Comparison of ENCODE assay signal across 21 cellular contexts in the genomic region with DNA sequence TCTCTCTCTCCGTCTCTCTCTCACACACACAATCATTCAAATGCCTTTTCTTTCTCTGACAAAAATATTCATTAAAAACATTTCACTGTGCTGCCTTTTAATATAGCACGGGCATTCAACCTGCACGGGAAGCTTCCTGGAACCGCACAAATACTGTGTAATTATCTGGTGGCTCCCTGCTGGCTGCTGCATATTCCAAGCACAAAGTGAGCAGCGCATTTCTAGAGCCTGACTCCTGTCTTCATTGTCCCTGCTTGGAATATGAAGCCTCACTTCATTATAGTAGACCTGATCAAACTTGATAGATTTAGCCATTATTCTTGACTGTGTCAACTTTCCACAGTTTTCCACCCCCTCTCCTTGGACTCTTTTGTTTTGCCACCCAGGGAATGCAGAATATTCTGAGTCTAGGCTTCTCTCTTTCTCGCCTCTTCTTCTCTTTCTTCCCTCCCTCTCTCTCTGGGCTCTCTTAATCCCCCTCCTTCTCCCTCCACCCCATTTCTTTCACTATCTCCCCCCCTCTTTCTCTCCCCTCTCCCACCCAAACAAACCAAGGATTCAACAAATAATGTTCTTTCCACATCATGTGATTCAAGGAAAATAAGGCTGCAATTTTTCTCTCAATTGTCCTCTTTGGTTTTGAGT.
DNase-seq lines count a peak whose midpoint lies in the region; ATAC-seq and TF ChIP-seq lines count a peak whose summit lies in the region.
"Had no signal": no experiment of that assay in that cellular context is flagged by ENCODE, and none has a peak within 500 bp of the region (broad histone marks: within the 10 kb centered on the region; RNA-seq: fewer than 3 reads in every experiment).

No MANE protein-coding gene starts in this region.

- no peak for ATAC-seq in HG02642 (IDR thresholded peaks at IDR 0.05; ENCODE audit: poor library complexity, unreplicated experiment)
- ATAC-seq in activated CD8-positive, alpha-beta T cell treated with anti-CD3 and anti-CD28 coated beads for 36 hours, result no peak
- ATAC-seq: activated CD8-positive, alpha-beta memory T cell treated with anti-CD3 and anti-CD28 coated beads, Interleukin-2, amount 10 ng/mL, durations not matched to agents 7 days and 5 days; stimulated activated naive B cell treated with anti-CD40 and anti-IgM and Interleukin-4, amounts not matched to agents 10 μg/mL and 1 μg/mL and 100 μg/mL, for 72 hours; T-cell had no signal

- intact Hi-C loops in activated CD8-positive, alpha-beta T cell treated with anti-CD3 and anti-CD28 coated beads for 36 hours (cut with micrococcal nuclease), result no loop called here

- no peak overlapping the region for H3K4me3 Mint-ChIP-seq in activated CD8-positive, alpha-beta T cell treated with anti-CD3 and anti-CD28 coated beads for 36 hours
- H3K4me3 Mint-ChIP-seq: activated CD8-positive, alpha-beta memory T cell treated with anti-CD3 and anti-CD28 coated beads, Interleukin-2, amount 10 ng/mL, durations not matched to agents 7 days and 5 days; activated naive CD8-positive, alpha-beta T cell; activated T-helper 1 cell treated with anti-CD3 and anti-CD28 coated beads, Interleukin-12 subunit alpha, Interleukin-12 subunit beta, Interleukin-2, Interleukin-4 antibody, amounts not matched to agents 30 ng/mL and 10 ng/mL and 1 ng/mL, durations not matched to agents 14 hours and 24 hours and 36 hours; CD14-positive monocyte; stimulated activated naive B cell treated with anti-CD40 and anti-IgM and Interleukin-4, amounts not matched to agents 10 μg/mL and 1 μg/mL and 100 μg/mL, for 72 hours; T-cell had no signal

- H3K27ac Mint-ChIP-seq in activated CD8-positive, alpha-beta T cell treated with anti-CD3 and anti-CD28 coated beads for 36 hours, result no peak overlapping the region
- H3K27ac Mint-ChIP-seq: activated CD8-positive, alpha-beta memory T cell treated with anti-CD3 and anti-CD28 coated beads, Interleukin-2, amount 10 ng/mL, durations not matched to agents 7 days and 5 days; activated naive CD8-positive, alpha-beta T cell; activated T-helper 1 cell treated with anti-CD3 and anti-CD28 coated beads, Interleukin-12 subunit alpha, Interleukin-12 subunit beta, Interleukin-2, Interleukin-4 antibody, amounts not matched to agents 30 ng/mL and 10 ng/mL and 1 ng/mL, durations not matched to agents 14 hours and 24 hours and 36 hours; CD14-positive monocyte; stimulated activated naive B cell treated with anti-CD40 and anti-IgM and Interleukin-4, amounts not matched to agents 10 μg/mL and 1 μg/mL and 100 μg/mL, for 72 hours; T-cell had no signal

- TF ChIP-seq CTCF in activated CD8-positive, alpha-beta T cell treated with anti-CD3 and anti-CD28 coated beads for 36 hours (IDR thresholded peaks at IDR 0.05), result no peak

- H3K36me3 Mint-ChIP-seq in activated CD8-positive, alpha-beta T cell treated with anti-CD3 and anti-CD28 coated beads for 36 hours (ENCODE audit: low read depth), result no peaks in the 10 kb centered on the region
- H3K36me3 Mint-ChIP-seq: activated CD8-positive, alpha-beta memory T cell treated with anti-CD3 and anti-CD28 coated beads, Interleukin-2, amount 10 ng/mL, durations not matched to agents 7 days and 5 days; activated naive CD8-positive, alpha-beta T cell; CD14-positive monocyte; stimulated activated naive B cell treated with anti-CD40 and anti-IgM and Interleukin-4, amounts not matched to agents 10 μg/mL and 1 μg/mL and 100 μg/mL, for 72 hours; T-cell had no signal

- POLR2A ChIA-PET in activated CD8-positive, alpha-beta T cell treated with anti-CD3 and anti-CD28 coated beads for 36 hours (lab: Charles Lee), result no interaction called here

- no peaks in the 10 kb centered on the region for H3K4me1 Mint-ChIP-seq in activated CD8-positive, alpha-beta T cell treated with anti-CD3 and anti-CD28 coated beads for 36 hours (ENCODE audit: low read depth)
- H3K4me1 Mint-ChIP-seq: activated CD8-positive, alpha-beta memory T cell treated with anti-CD3 and anti-CD28 coated beads, Interleukin-2, amount 10 ng/mL, durations not matched to agents 7 days and 5 days; CD14-positive monocyte; stimulated activated naive B cell treated with anti-CD40 and anti-IgM and Interleukin-4, amounts not matched to agents 10 μg/mL and 1 μg/mL and 100 μg/mL, for 72 hours; T-cell had no signal

- CTCF ChIA-PET in activated CD8-positive, alpha-beta T cell treated with anti-CD3 and anti-CD28 coated beads for 36 hours (lab: Charles Lee), result no interaction called here

- DNase-seq in DMS153 treated with DMSO at 0.1 percent for 48 hours (lab: John Stamatoyannopoulos, UW; ENCODE audit: unreplicated experiment), result peak; percentile 50
- DNase-seq in NCI-H146 treated with DMSO at 0.1 percent for 48 hours (lab: John Stamatoyannopoulos, UW; ENCODE audit: unreplicated experiment), result peak; percentile 84
- peak; percentile 82 for DNase-seq in NCI-H748 (lab: John Stamatoyannopoulos, UW; ENCODE audit: unreplicated experiment)
- DNase-seq in left kidney (ENCODE audit: low read depth, low spot score), result peak; percentile 4
- DNase-seq in activated CD8-positive, alpha-beta T cell treated with anti-CD3 and anti-CD28 coated beads for 36 hours, result no peak
- DNase-seq in stimulated activated CD4-positive, alpha-beta T cell treated with anti-CD3 and anti-CD28 coated beads, Interleukin-4, amount 100 ng/mL, for 1 hour, result no peak
- DNase-seq in iPS-NIHi11 (ENCODE audit: low spot score), result no peak
- DNase-seq: activated CD4-positive, alpha-beta T cell treated with anti-CD3 and anti-CD28 coated beads for 48 hours; activated CD8-positive, alpha-beta memory T cell treated with anti-CD3 and anti-CD28 coated beads, Interleukin-2, amount 10 ng/mL, durations not matched to agents 7 days and 5 days; foreskin fibroblast; hippocampal formation; kidney; mammary epithelial cell; NCI-H524; SHP77 treated with DMSO at 0.1 percent for 48 hours; stimulated activated naive B cell treated with anti-CD40 and anti-IgM and Interleukin-4, amounts not matched to agents 10 μg/mL and 1 μg/mL and 100 μg/mL, for 72 hours; T-cell had no signal

- no peaks in the 10 kb centered on the region for H3K27me3 Mint-ChIP-seq in activated CD8-positive, alpha-beta T cell treated with anti-CD3 and anti-CD28 coated beads for 36 hours
- H3K27me3 Mint-ChIP-seq: activated CD8-positive, alpha-beta memory T cell treated with anti-CD3 and anti-CD28 coated beads, Interleukin-2, amount 10 ng/mL, durations not matched to agents 7 days and 5 days; activated naive CD8-positive, alpha-beta T cell; stimulated activated naive B cell treated with anti-CD40 and anti-IgM and Interleukin-4, amounts not matched to agents 10 μg/mL and 1 μg/mL and 100 μg/mL, for 72 hours had no signal

- no peaks in the 10 kb centered on the region for H3K9me3 Mint-ChIP-seq in activated CD8-positive, alpha-beta T cell treated with anti-CD3 and anti-CD28 coated beads for 36 hours
- H3K9me3 Mint-ChIP-seq: activated T-helper 1 cell treated with anti-CD3 and anti-CD28 coated beads, Interleukin-12 subunit alpha, Interleukin-12 subunit beta, Interleukin-2, Interleukin-4 antibody, amounts not matched to agents 30 ng/mL and 10 ng/mL and 1 ng/mL, durations not matched to agents 14 hours and 24 hours and 36 hours; CD14-positive monocyte; stimulated activated naive B cell treated with anti-CD40 and anti-IgM and Interleukin-4, amounts not matched to agents 10 μg/mL and 1 μg/mL and 100 μg/mL, for 72 hours; T-cell had no signal

Comparison
In these comparisons a context has a peak if more than half of its experiments do, and no peak if none do; other contexts are left out.
1. DNase-seq: peak in DMS153 treated with DMSO at 0.1 percent for 48 hours (single experiment), NCI-H146 treated with DMSO at 0.1 percent for 48 hours (single experiment), NCI-H748 (single experiment) and left kidney (single experiment); none in activated CD8-positive, alpha-beta T cell treated with anti-CD3 and anti-CD28 coated beads for 36 hours (single experiment), stimulated activated CD4-positive, alpha-beta T cell treated with anti-CD3 and anti-CD28 coated beads, Interleukin-4, amount 100 ng/mL, for 1 hour (single experiment) and iPS-NIHi11 (single experiment).